ENCODE assay signal across 1 cellular context in the genomic region with DNA sequence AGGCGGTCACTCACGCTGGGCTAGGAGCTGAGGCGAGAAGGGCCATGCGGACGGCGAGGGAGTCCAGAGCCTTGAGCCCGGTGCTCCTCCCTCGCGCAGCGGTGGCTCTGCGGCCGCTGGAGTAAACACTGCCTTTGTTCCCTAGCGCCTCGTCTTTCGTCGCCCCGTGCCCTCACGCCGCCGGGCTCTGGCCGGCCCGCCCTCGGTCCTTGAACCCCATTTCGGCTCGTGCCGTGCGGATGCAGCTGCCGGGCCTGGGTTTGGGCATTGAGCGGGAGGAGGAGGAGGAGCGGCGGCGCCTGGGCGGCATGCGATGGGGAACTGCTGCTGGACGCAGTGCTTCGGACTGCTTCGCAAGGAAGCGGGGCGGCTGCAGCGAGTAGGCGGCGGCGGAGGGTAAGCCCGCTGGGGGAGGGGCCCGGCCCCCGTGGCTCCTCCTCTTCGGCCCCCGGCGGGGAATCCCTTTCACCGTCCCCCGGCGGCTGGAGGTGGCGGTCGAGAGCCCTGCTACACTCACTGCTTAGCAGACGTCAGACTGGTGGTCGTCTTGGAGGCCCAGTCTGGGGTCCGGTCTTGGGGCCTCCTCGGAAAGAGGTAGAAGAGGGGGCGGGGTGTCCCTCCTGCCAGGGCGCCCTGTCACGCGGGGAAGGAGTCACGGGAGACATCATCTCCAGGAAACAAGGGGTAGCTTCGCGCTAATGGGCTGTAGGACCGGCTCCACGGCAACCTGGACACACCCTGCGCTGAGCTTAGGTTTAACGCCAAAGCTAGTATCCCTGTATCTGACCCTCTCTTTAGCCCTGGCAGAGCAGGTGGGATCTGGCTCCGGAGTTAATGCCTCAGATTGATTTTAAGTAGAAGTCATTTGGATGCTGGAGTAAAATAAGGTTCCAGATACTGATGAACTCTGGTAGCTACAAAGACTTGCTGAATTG.
TF ChIP-seq lines count a peak whose summit lies in the region.

AP1AR (plus strand) TSS at position 9 of the 935 bp plus-strand sequence; CDS start at position 314, 305 bp downstream.

TF ChIP-seq in Ishikawa, 13 proteins besides CTCF, POLR2A, EP300 and RAD21 (continued from another document):
- TF ChIP-seq USF1 (IDR thresholded peaks at IDR 0.05) (peak; percentile 58), FOXM1 (IDR thresholded peaks at IDR 0.05; ENCODE audit: borderline replicate concordance, low read depth) (no peak), TCF12 (IDR thresholded peaks at IDR 0.05; ENCODE audit: low read depth) (0 out of 2 replicates have a peak, but pooled peaks have one; percentile 3), TAF1 (IDR thresholded peaks at IDR 0.05; ENCODE audit: low read depth) (0 out of 2 replicates have a peak, but pooled peaks have one; percentile 46)
